Comparison of ENCODE assay signal across 8 cellular contexts in the genomic region with DNA sequence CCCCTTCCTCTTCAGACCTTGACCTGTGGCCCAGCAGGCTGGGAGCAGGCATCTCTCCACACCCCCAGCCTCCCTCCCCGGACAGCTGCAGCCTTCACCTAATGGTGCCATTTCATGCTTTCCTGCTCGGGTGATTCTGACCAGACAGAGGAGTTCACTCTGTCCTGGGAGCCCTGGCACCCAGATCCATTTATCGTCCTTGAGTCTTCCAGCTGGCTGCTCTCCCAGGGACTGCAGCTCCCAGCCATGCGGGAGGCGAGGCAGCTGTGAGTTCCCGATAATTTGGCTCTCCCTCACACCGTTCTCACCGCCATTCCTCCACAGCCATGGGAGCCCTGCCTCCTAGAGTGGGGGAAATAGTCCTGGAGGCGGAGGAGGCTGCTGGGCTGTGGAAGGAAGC. TPM values are rescaled to one million over a fixed set of nuclear protein-coding genes. Genes with fewer than 3 reads are reported as not detected.
"Had no signal": no experiment of that assay in that cellular context is flagged by ENCODE, and none has a peak within 500 bp of the region (broad histone marks: within the 10 kb centered on the region; RNA-seq: fewer than 3 reads in every experiment).

No MANE protein-coding gene starts in this region.

RNA-seq across cellular contexts. Expression of a gene that starts 32.6 kb away (rescaled TPM):
- total RNA-seq: epithelial cell of proximal tubule, fibroblast of villous mesenchyme, hepatocyte, lung microvascular endothelial cell, myocyte had no signal
- polyA plus RNA-seq: fibroblast of lung, foreskin keratinocyte, hepatocyte, immature natural killer cell had no signal
